24 cellular contexts compared by ENCODE assay signal in genomic region chr3:10090181-10090580, GRCh38. TPM values are rescaled to one million over a fixed set of nuclear protein-coding genes. Genes with fewer than 3 reads are reported as not detected.
A peak's percentile ranks its signal among the peaks of the same experiment; 100 is the strongest.
DNase-seq lines count a peak whose midpoint lies in the region; ATAC-seq and TF ChIP-seq lines count a peak whose summit lies in the region.
"Had no signal": no experiment of that assay in that cellular context is flagged by ENCODE, and none has a peak within 500 bp of the region (broad histone marks: within the 10 kb centered on the region; RNA-seq: fewer than 3 reads in every experiment).

No MANE protein-coding gene starts in this region.

- H3K27me3 ChIP-seq in duodenal mucosa (ENCODE audit: control insufficient read depth in 1 of 2, insufficient read depth in 2 of 2, low read length in 2 of 2) (no peaks in the 10 kb centered on the region), mucosa of stomach (ENCODE audit: control insufficient read depth, insufficient read depth, low read length) (no peaks in the 10 kb centered on the region), transverse colon (no peaks in the 10 kb centered on the region)
- H3K27me3 ChIP-seq: BLaER1 had no signal

- in situ Hi-C loops in transverse colon (cut with MboI; ENCODE audit: low pct_ligation_motif_present in 1 of 4, low pct_unique_long_range_greater_than_20kb in 1 of 4, low sequenced_read_pairs in 3 of 4), result no loop called here

- TF ChIP-seq EP300 in transverse colon (IDR thresholded peaks at IDR 0.05; ENCODE audit: low read depth), result no peak

- H3K9ac ChIP-seq in duodenal mucosa (ENCODE audit: low read depth in 1 of 2, low read length in 2 of 2) (peak overlapping the region in 1 of 2 donors; percentile 16), mucosa of stomach (ENCODE audit: low read length) (peak overlapping the region; percentile 18)
- H3K9ac ChIP-seq: BLaER1 had no signal

- TF ChIP-seq POLR2A in transverse colon (IDR thresholded peaks at IDR 0.05), result no peak

- 59 to 61% methylated on average over 6 of the region's 6 CpGs for WGBS in transverse colon (ENCODE audit: low coverage in 1 of 2), 2 donors

- DNase-seq in LoVo (ENCODE audit: low spot score) (peak; percentile 65), transverse colon (peak; percentile 38), NOMO-1 treated with DMSO at 0.1 percent for 48 hours (lab: John Stamatoyannopoulos, UW; ENCODE audit: unreplicated experiment) (no peak), NCI-H1436 (lab: John Stamatoyannopoulos, UW) (no peak)
- DNase-seq: CD4-positive, CD25-positive, alpha-beta regulatory T cell; H9; Kasumi-1; NCI-H1694; NCI-H2029 treated with DMSO at 0.1 percent for 48 hours; NCI-H226; NCI-H510A; NCI-H69; OCI-M1 had no signal

- no peaks in the 10 kb centered on the region for H3K9me3 ChIP-seq in duodenal mucosa (ENCODE audit: control insufficient read depth in 1 of 2, low read length in 2 of 2)
- H3K9me3 ChIP-seq in mucosa of stomach (ENCODE audit: control insufficient read depth, low read length), result no peaks in the 10 kb centered on the region
- no peaks in the 10 kb centered on the region for H3K9me3 ChIP-seq in transverse colon
- H3K9me3 ChIP-seq: BLaER1 had no signal

- intact Hi-C loops in transverse colon (cut with DNase I; ENCODE audit: low total_unique reads), result no loop called here

- no peak for TF ChIP-seq CTCF in transverse colon (IDR thresholded peaks at IDR 0.05)

- H3K4me3 ChIP-seq in duodenal mucosa (ENCODE audit: low read depth in 1 of 2, low read length in 2 of 2) (peak overlapping the region; percentile 23 to 31), mucosa of stomach (ENCODE audit: low read length) (no peak overlapping the region), transverse colon (no peak overlapping the region)
- H3K4me3 ChIP-seq: BLaER1, GM23338, K562 had no signal

- ATAC-seq in HG02884 (IDR thresholded peaks at IDR 0.05; ENCODE audit: unreplicated experiment), result no peak
- ATAC-seq: GM23338, K562, SK-N-SH treated with all-trans-retinoic acid at 6 μM for 48 hours had no signal

- no peak overlapping the region for H3K27ac ChIP-seq in duodenal mucosa (ENCODE audit: low read depth, low read length)
- H3K27ac ChIP-seq in transverse colon, result no peak overlapping the region
- H3K27ac ChIP-seq: BLaER1 had no signal

- H3K36me3 ChIP-seq in duodenal mucosa (ENCODE audit: control insufficient read depth in 1 of 2, insufficient read depth in 2 of 2, low read length in 2 of 2), result no peaks in the 10 kb centered on the region
- H3K36me3 ChIP-seq in mucosa of stomach (ENCODE audit: control insufficient read depth, insufficient read depth, low read length), result no peaks in the 10 kb centered on the region
- no peaks in the 10 kb centered on the region for H3K36me3 ChIP-seq in transverse colon

- H3K4me1 ChIP-seq in duodenal mucosa (ENCODE audit: control insufficient read depth in 1 of 2, insufficient read depth in 2 of 2, low read length in 2 of 2) (peaks cover 0 to 5% of the 10 kb centered on the region in 2 donors), mucosa of stomach (ENCODE audit: control insufficient read depth, insufficient read depth, low read length) (peaks cover 20% of the 10 kb centered on the region), transverse colon (no peaks in the 10 kb centered on the region)
- H3K4me1 ChIP-seq: BLaER1 had no signal

RNA-seq across cellular contexts. Expression of gene FANCD2OS, which starts 17.9 kb away (rescaled TPM):
- total RNA-seq in transverse colon, result not detected
- total RNA-seq: A172; CD4-positive, CD25-positive, alpha-beta regulatory T cell; Daoy; G401; GM23338; H9; K562; MCF 10A had no signal

RNA-seq across cellular contexts. Expression of gene BRK1, which starts 25.3 kb away (rescaled TPM):
- 10 to 100 TPM; 37.0 to 88.8 (median 72.5) TPM for total RNA-seq in transverse colon

RNA-seq across cellular contexts. Expression of gene VHL, which starts 51.4 kb away (rescaled TPM):
- total RNA-seq in transverse colon, result 10 to 100 TPM; 23.9 to 48.4 (median 34.6) TPM

Comparison
In these comparisons a context has a peak if more than half of its experiments do, and no peak if none do; other contexts are left out.
1. DNase-seq: peak in LoVo (single experiment) and transverse colon (single experiment); none in NOMO-1 treated with DMSO at 0.1 percent for 48 hours (single experiment) and NCI-H1436 (single experiment).
2. H3K4me3 ChIP-seq: peak in duodenal mucosa (2 of 2); none in mucosa of stomach (single experiment) and transverse colon (0 of 4).